Comparison of ENCODE assay signal across 8 cellular contexts in genomic region chr12:109951751-109952150, GRCh38. TPM values are rescaled to one million over a fixed set of nuclear protein-coding genes. Genes with fewer than 3 reads are reported as not detected.
DNase-seq lines count a peak whose midpoint lies in the region; ATAC-seq and TF ChIP-seq lines count a peak whose summit lies in the region.

No MANE protein-coding gene starts in this region.

- no peak for DNase-seq in CD4-positive, CD25-positive, alpha-beta regulatory T cell
- peak; percentile 67 for DNase-seq in NCI-H69 (lab: John Stamatoyannopoulos, UW)
- no peak for DNase-seq in endothelial cell (ENCODE audit: low spot score)
- DNase-seq in NCI-H1417 treated with DMSO at 0.1 percent for 48 hours (lab: John Stamatoyannopoulos, UW): no peak

- H3K9me3 Mint-ChIP-seq in CD4-positive, CD25-positive, alpha-beta regulatory T cell: no peaks in the 10 kb centered on the region
- H3K9me3 Mint-ChIP-seq in endothelial cell (ENCODE audit: unreplicated experiment): no peaks in the 10 kb centered on the region
- H3K9me3 Mint-ChIP-seq in nephron: no peaks in the 10 kb centered on the region

- peaks cover 54% of the 10 kb centered on the region for H3K36me3 Mint-ChIP-seq in CD4-positive, CD25-positive, alpha-beta regulatory T cell
- peaks cover 47% of the 10 kb centered on the region for H3K36me3 Mint-ChIP-seq in endothelial cell (ENCODE audit: low read depth, unreplicated experiment)
- peaks cover 57% of the 10 kb centered on the region for H3K36me3 Mint-ChIP-seq in nephron (ENCODE audit: low read depth)

- no peak for ATAC-seq in CD4-positive, CD25-positive, alpha-beta regulatory T cell (ENCODE audit: low read depth in 2 of 2)
- ATAC-seq in HG02981 (IDR thresholded peaks at IDR 0.05; ENCODE audit: unreplicated experiment) (no peak), HG03108 (IDR thresholded peaks at IDR 0.05; ENCODE audit: unreplicated experiment) (no peak)
- no peak for ATAC-seq in activated CD4-positive, CD25-positive, alpha-beta regulatory T cell treated with anti-CD3 and anti-CD28 coated beads, Interleukin-2, amount 50 U/mL, for 24 hours

- H3K4me1 Mint-ChIP-seq in CD4-positive, CD25-positive, alpha-beta regulatory T cell: peaks cover 0 to 23% (median 8%) of the 10 kb centered on the region in 4 donors
- H3K4me1 Mint-ChIP-seq in endothelial cell (ENCODE audit: unreplicated experiment): peaks cover 26% of the 10 kb centered on the region
- peaks cover 65% of the 10 kb centered on the region for H3K4me1 Mint-ChIP-seq in nephron

- H3K9me3 ChIP-seq in CD4-positive, CD25-positive, alpha-beta regulatory T cell (ENCODE audit: control insufficient read depth in 2 of 2, low read length in 2 of 2): no peaks in the 10 kb centered on the region

- peak overlapping the region in 2 of 3 donors; percentile 0 to 82 for H3K27ac Mint-ChIP-seq in CD4-positive, CD25-positive, alpha-beta regulatory T cell
- H3K27ac Mint-ChIP-seq in endothelial cell (ENCODE audit: unreplicated experiment) (no peak overlapping the region), nephron (peak overlapping the region; percentile 93 to 99 (median 97))

- no peak overlapping the region for H3K27ac ChIP-seq in CD4-positive, CD25-positive, alpha-beta regulatory T cell (ENCODE audit: insufficient read depth, low read length, poor library complexity, severe bottlenecking)

- H3K4me3 Mint-ChIP-seq in CD4-positive, CD25-positive, alpha-beta regulatory T cell: no peak overlapping the region
- peak overlapping the region; percentile 73 for H3K4me3 Mint-ChIP-seq in endothelial cell (ENCODE audit: unreplicated experiment)
- H3K4me3 Mint-ChIP-seq in nephron: no peak overlapping the region

- no peaks in the 10 kb centered on the region for H3K4me1 ChIP-seq in CD4-positive, CD25-positive, alpha-beta regulatory T cell (ENCODE audit: control insufficient read depth, insufficient read depth, low read length, poor library complexity, severe bottlenecking)

- H3K36me3 ChIP-seq in CD4-positive, CD25-positive, alpha-beta regulatory T cell (ENCODE audit: control insufficient read depth, insufficient read depth, low read length): peaks cover 86% of the 10 kb centered on the region

- H3K27me3 ChIP-seq in CD4-positive, CD25-positive, alpha-beta regulatory T cell (ENCODE audit: control insufficient read depth, insufficient read depth, low read length): no peaks in the 10 kb centered on the region

- TF ChIP-seq CTCF in endothelial cell (IDR thresholded peaks at IDR 0.05; ENCODE audit: unreplicated experiment): no peak
- no peak for TF ChIP-seq CTCF in nephron (IDR thresholded peaks at IDR 0.05; ENCODE audit: unreplicated experiment in 3 of 3)

- H3K27me3 Mint-ChIP-seq in CD4-positive, CD25-positive, alpha-beta regulatory T cell: no peaks in the 10 kb centered on the region
- H3K27me3 Mint-ChIP-seq in endothelial cell (ENCODE audit: unreplicated experiment): peaks cover 2% of the 10 kb centered on the region
- no peaks in the 10 kb centered on the region for H3K27me3 Mint-ChIP-seq in nephron (ENCODE audit: low read depth)

- H3K4me3 ChIP-seq in CD4-positive, CD25-positive, alpha-beta regulatory T cell (ENCODE audit: low read depth, low read length): no peak overlapping the region

RNA-seq across cellular contexts. Expression of gene GIT2, which starts 44.4 kb away (rescaled TPM):
- 95.3 TPM for total RNA-seq in CD4-positive, CD25-positive, alpha-beta regulatory T cell
- polyA plus RNA-seq in CD4-positive, CD25-positive, alpha-beta regulatory T cell: 10 to 100 TPM; 79.0 to 87.6 (median 81.7) TPM
- total RNA-seq in endothelial cell (ENCODE audit: unreplicated experiment): 89.1 TPM

RNA-seq across cellular contexts. Expression of gene ANKRD13A, which starts 47.5 kb away (rescaled TPM):
- total RNA-seq in CD4-positive, CD25-positive, alpha-beta regulatory T cell: 71.0 TPM
- 10 to 100 TPM; 36.6 to 48.2 (median 41.1) TPM for polyA plus RNA-seq in CD4-positive, CD25-positive, alpha-beta regulatory T cell
- 55.4 TPM for total RNA-seq in endothelial cell (ENCODE audit: unreplicated experiment)

RNA-seq across cellular contexts. Expression of gene TCHP, which starts 51.7 kb away (rescaled TPM):
- 29.8 TPM for total RNA-seq in CD4-positive, CD25-positive, alpha-beta regulatory T cell
- 10 to 100 TPM in 2 of 4 donors, 1 to 10 TPM in 2; 9.0 to 11.7 (median 9.8) TPM for polyA plus RNA-seq in CD4-positive, CD25-positive, alpha-beta regulatory T cell
- 20.8 TPM for total RNA-seq in endothelial cell (ENCODE audit: unreplicated experiment)
